In the genomic region with DNA sequence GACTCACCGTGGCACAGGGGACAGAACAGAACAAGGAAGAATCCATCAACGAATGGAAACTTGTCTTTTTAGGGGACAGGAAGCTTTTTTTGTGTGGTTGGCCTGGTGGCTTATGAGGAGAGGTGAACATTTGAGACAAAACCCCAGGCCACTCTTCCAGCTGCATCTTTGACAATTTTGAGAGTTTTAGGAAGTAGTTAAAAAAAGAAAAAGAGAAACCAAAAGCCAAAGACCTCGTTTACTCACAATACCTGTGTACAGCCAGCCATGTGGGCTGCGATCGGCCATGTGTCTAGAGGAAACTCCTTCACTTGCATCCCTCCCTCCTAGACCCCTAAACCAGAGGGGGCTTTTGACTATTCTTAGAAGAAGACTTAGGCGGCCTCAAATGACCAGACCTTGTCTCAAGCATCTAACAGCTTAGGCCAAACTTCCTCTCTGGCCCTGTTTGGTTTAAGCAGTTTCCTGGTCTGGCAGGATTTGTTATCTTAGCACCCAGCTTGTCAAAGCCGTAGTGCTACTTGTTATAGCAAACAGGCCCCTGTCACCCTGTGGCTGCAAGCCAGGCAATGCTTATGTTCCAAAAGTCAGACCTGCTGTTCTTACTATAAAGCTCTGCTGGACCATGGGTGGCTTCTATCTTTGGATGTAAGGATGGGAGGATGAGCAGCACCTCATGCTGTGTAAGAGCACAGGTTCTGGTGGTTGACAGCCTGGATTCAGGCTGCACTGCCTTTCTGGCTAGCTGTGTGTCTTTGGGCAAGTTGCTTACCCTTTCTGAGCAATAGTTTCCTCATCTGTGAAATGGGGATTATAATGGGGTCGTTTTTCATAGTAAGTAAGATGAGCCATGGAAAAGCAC, we compare ENCODE assay signal across 1 cellular context.
TF ChIP-seq lines count a peak whose summit lies in the region.

No MANE protein-coding gene starts in this region.

TF ChIP-seq in K562, 482 proteins besides CTCF, POLR2A, EP300 and RAD21 (continued from another document and continues in another):
- TF ChIP-seq CXXC5 (CRISPR knock-in tag; IDR thresholded peaks at IDR 0.05): peak; percentile 96
- no peak for TF ChIP-seq PURB (CRISPR knock-in tag; IDR thresholded peaks at IDR 0.05; ENCODE audit: low read depth)
- no peak for TF ChIP-seq ZNF253 (CRISPR knock-in tag; conservative IDR thresholded peaks at IDR 0.05)
- TF ChIP-seq, protein P1, sequence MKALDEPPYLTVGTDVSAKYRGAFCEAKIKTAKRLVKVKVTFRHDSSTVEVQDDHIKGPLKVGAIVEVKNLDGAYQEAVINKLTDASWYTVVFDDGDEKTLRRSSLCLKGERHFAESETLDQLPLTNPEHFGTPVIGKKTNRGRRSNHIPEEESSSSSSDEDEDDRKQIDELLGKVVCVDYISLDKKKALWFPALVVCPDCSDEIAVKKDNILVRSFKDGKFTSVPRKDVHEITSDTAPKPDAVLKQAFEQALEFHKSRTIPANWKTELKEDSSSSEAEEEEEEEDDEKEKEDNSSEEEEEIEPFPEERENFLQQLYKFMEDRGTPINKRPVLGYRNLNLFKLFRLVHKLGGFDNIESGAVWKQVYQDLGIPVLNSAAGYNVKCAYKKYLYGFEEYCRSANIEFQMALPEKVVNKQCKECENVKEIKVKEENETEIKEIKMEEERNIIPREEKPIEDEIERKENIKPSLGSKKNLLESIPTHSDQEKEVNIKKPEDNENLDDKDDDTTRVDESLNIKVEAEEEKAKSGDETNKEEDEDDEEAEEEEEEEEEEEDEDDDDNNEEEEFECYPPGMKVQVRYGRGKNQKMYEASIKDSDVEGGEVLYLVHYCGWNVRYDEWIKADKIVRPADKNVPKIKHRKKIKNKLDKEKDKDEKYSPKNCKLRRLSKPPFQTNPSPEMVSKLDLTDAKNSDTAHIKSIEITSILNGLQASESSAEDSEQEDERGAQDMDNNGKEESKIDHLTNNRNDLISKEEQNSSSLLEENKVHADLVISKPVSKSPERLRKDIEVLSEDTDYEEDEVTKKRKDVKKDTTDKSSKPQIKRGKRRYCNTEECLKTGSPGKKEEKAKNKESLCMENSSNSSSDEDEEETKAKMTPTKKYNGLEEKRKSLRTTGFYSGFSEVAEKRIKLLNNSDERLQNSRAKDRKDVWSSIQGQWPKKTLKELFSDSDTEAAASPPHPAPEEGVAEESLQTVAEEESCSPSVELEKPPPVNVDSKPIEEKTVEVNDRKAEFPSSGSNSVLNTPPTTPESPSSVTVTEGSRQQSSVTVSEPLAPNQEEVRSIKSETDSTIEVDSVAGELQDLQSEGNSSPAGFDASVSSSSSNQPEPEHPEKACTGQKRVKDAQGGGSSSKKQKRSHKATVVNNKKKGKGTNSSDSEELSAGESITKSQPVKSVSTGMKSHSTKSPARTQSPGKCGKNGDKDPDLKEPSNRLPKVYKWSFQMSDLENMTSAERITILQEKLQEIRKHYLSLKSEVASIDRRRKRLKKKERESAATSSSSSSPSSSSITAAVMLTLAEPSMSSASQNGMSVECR (CRISPR knock-in tag; IDR thresholded peaks at IDR 0.05): no peak
- TF ChIP-seq MYC (IDR thresholded peaks at IDR 0.05; ENCODE audit: low read depth, low read length): peak; percentile 60; the same call in 1 of the 2 replicates
- TF ChIP-seq MYC (CRISPR knock-in tag; IDR thresholded peaks at IDR 0.05; ENCODE audit: borderline replicate concordance, low read depth): no peak
- TF ChIP-seq CC2D1A (IDR thresholded peaks at IDR 0.05): peak; percentile 72; the same call in 1 of the 2 replicates
- peak; percentile 94 for TF ChIP-seq CBFA2T2 (conservative IDR thresholded peaks at IDR 0.05)
- peak; percentile 96 for TF ChIP-seq NCOR1 (IDR thresholded peaks at IDR 0.05)
- TF ChIP-seq ATF1 (CRISPR knock-in tag; IDR thresholded peaks at IDR 0.05): no peak
- peak; percentile 63 for TF ChIP-seq ATF1 (tag; IDR thresholded peaks at IDR 0.05)
- TF ChIP-seq, protein P2, sequence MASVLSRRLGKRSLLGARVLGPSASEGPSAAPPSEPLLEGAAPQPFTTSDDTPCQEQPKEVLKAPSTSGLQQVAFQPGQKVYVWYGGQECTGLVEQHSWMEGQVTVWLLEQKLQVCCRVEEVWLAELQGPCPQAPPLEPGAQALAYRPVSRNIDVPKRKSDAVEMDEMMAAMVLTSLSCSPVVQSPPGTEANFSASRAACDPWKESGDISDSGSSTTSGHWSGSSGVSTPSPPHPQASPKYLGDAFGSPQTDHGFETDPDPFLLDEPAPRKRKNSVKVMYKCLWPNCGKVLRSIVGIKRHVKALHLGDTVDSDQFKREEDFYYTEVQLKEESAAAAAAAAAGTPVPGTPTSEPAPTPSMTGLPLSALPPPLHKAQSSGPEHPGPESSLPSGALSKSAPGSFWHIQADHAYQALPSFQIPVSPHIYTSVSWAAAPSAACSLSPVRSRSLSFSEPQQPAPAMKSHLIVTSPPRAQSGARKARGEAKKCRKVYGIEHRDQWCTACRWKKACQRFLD (CRISPR knock-in tag; IDR thresholded peaks at IDR 0.05): peak; percentile 42; the same call in 1 of the 2 replicates
- peak in 1 of 2 experiments; percentile 95; a peak in 2 of 3 replicates for TF ChIP-seq CBX3 (IDR thresholded peaks at IDR 0.05; ENCODE audit: borderline replicate concordance in 1 of 2, low read length in 2 of 2)
- peak; percentile 69 for TF ChIP-seq ETV5 (CRISPR knock-in tag; IDR thresholded peaks at IDR 0.05; ENCODE audit: low read depth)
- peak; percentile 89 for TF ChIP-seq CCNT2 (IDR thresholded peaks at IDR 0.05; ENCODE audit: borderline replicate concordance, extremely low read depth, insufficient read length, low read depth, low read length)
- TF ChIP-seq ZNF311 (CRISPR knock-in tag; IDR thresholded peaks at IDR 0.05): peak; percentile 37; the same call in 1 of the 2 replicates
- TF ChIP-seq TRIM24 (IDR thresholded peaks at IDR 0.05): peak; percentile 78 to 88
- TF ChIP-seq, protein P3, sequence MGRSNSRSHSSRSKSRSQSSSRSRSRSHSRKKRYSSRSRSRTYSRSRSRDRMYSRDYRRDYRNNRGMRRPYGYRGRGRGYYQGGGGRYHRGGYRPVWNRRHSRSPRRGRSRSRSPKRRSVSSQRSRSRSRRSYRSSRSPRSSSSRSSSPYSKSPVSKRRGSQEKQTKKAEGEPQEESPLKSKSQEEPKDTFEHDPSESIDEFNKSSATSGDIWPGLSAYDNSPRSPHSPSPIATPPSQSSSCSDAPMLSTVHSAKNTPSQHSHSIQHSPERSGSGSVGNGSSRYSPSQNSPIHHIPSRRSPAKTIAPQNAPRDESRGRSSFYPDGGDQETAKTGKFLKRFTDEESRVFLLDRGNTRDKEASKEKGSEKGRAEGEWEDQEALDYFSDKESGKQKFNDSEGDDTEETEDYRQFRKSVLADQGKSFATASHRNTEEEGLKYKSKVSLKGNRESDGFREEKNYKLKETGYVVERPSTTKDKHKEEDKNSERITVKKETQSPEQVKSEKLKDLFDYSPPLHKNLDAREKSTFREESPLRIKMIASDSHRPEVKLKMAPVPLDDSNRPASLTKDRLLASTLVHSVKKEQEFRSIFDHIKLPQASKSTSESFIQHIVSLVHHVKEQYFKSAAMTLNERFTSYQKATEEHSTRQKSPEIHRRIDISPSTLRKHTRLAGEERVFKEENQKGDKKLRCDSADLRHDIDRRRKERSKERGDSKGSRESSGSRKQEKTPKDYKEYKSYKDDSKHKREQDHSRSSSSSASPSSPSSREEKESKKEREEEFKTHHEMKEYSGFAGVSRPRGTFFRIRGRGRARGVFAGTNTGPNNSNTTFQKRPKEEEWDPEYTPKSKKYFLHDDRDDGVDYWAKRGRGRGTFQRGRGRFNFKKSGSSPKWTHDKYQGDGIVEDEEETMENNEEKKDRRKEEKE (IDR thresholded peaks at IDR 0.05; ENCODE audit: borderline replicate concordance in 1 of 2, control insufficient read depth in 1 of 2, low read depth in 2 of 2, low read length in 1 of 2): peak in 1 of 2 experiments; percentile 54; a peak in 1 of 4 replicates
- peak; percentile 62 to 92; a peak in 2 of 4 replicates for TF ChIP-seq ARNT (IDR thresholded peaks at IDR 0.05)
- TF ChIP-seq ASH1L (IDR thresholded peaks at IDR 0.05; ENCODE audit: borderline replicate concordance, low read depth, partially characterized antibody): peak; percentile 41
- TF ChIP-seq ZNF583 (CRISPR knock-in tag; IDR thresholded peaks at IDR 0.05): no peak
- TF ChIP-seq L3MBTL2 (IDR thresholded peaks at IDR 0.05): peak; percentile 69
- peak; percentile 94 for TF ChIP-seq SMARCA4 (IDR thresholded peaks at IDR 0.05)
- TF ChIP-seq ZNF133 (CRISPR knock-in tag; IDR thresholded peaks at IDR 0.05): no peak
- TF ChIP-seq ZNF280A (IDR thresholded peaks at IDR 0.05; ENCODE audit: low read depth, partially characterized antibody): no peak
- 0 out of 2 replicates have a peak, but pooled peaks have one; percentile 37 for TF ChIP-seq TCFL5 (CRISPR knock-in tag; conservative IDR thresholded peaks at IDR 0.05)
- TF ChIP-seq ZNF41 (CRISPR knock-in tag; conservative IDR thresholded peaks at IDR 0.05): 0 out of 2 replicates have a peak, but pooled peaks have one; percentile 26
- TF ChIP-seq, protein P4, sequence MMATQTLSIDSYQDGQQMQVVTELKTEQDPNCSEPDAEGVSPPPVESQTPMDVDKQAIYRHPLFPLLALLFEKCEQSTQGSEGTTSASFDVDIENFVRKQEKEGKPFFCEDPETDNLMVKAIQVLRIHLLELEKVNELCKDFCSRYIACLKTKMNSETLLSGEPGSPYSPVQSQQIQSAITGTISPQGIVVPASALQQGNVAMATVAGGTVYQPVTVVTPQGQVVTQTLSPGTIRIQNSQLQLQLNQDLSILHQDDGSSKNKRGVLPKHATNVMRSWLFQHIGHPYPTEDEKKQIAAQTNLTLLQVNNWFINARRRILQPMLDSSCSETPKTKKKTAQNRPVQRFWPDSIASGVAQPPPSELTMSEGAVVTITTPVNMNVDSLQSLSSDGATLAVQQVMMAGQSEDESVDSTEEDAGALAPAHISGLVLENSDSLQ (IDR thresholded peaks at IDR 0.05): peak; percentile 84
- TF ChIP-seq TBL1XR1 (IDR thresholded peaks at IDR 0.05; ENCODE audit: low read length in 2 of 2): peak; percentile 64 to 94; a peak in 3 of 4 replicates
- no peak for TF ChIP-seq ZNF696 (CRISPR knock-in tag; conservative IDR thresholded peaks at IDR 0.05)
- TF ChIP-seq RFX5 (IDR thresholded peaks at IDR 0.05; ENCODE audit: low read depth, low read length): no peak
- TF ChIP-seq, protein P5, sequence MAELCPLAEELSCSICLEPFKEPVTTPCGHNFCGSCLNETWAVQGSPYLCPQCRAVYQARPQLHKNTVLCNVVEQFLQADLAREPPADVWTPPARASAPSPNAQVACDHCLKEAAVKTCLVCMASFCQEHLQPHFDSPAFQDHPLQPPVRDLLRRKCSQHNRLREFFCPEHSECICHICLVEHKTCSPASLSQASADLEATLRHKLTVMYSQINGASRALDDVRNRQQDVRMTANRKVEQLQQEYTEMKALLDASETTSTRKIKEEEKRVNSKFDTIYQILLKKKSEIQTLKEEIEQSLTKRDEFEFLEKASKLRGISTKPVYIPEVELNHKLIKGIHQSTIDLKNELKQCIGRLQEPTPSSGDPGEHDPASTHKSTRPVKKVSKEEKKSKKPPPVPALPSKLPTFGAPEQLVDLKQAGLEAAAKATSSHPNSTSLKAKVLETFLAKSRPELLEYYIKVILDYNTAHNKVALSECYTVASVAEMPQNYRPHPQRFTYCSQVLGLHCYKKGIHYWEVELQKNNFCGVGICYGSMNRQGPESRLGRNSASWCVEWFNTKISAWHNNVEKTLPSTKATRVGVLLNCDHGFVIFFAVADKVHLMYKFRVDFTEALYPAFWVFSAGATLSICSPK (IDR thresholded peaks at IDR 0.05; ENCODE audit: borderline replicate concordance): no peak
- TF ChIP-seq STAT5A (IDR thresholded peaks at IDR 0.05; ENCODE audit: borderline replicate concordance, low read length): peak; percentile 91
- TF ChIP-seq AFF4 (CRISPR knock-in tag; IDR thresholded peaks at IDR 0.05): no peak
- no peak for TF ChIP-seq RBM15 (IDR thresholded peaks at IDR 0.05; ENCODE audit: insufficient read depth, low read length)
- peak; percentile 70; the same call in 1 of the 2 replicates for TF ChIP-seq ZBTB2 (IDR thresholded peaks at IDR 0.05)
